1 cellular context compared by ENCODE assay signal in genomic region chr7:130541287-130541686, GRCh38. TPM values are rescaled to one million over a fixed set of nuclear protein-coding genes. Genes with fewer than 3 reads are reported as not detected.
"Had no signal": no experiment of that assay in that cellular context is flagged by ENCODE, and none has a peak within 500 bp of the region (broad histone marks: within the 10 kb centered on the region; RNA-seq: fewer than 3 reads in every experiment).

No MANE protein-coding gene starts in this region.

RNA-seq across cellular contexts. Expression of gene MEST, which starts 49.4 kb away (rescaled TPM):
- total RNA-seq: SK-MEL-5 had no signal
